In genomic region chr16:70801611-70802010, GRCh38 we compare ENCODE assay signal across 9 cellular contexts.
DNase-seq lines count a peak whose midpoint lies in the region; ATAC-seq and TF ChIP-seq lines count a peak whose summit lies in the region.
"Had no signal": no experiment of that assay in that cellular context is flagged by ENCODE, and none has a peak within 500 bp of the region (broad histone marks: within the 10 kb centered on the region; RNA-seq: fewer than 3 reads in every experiment).

No MANE protein-coding gene starts in this region.

- H3K27me3 ChIP-seq in parathyroid adenoma (ENCODE audit: control insufficient read depth, insufficient read depth, low read length): no peaks in the 10 kb centered on the region
- H3K27me3 ChIP-seq: body of pancreas had no signal

- H3K4me3 Mint-ChIP-seq in T-helper 1 cell treated with Interleukin-12 subunit alpha and Interleukin-12 subunit beta and Interleukin-4 antibody, amounts not matched to agents 30 μg/mL and 1 μg/mL, for 36 hours: peak overlapping the region; percentile 94

- H3K36me3 ChIP-seq in SK-N-MC (ENCODE audit: insufficient read depth, low read length) (no peaks in the 10 kb centered on the region), parathyroid adenoma (ENCODE audit: control insufficient read depth, insufficient read depth, low read length) (no peaks in the 10 kb centered on the region)

- H3K9ac ChIP-seq in SK-N-MC (ENCODE audit: insufficient read length) (no peak overlapping the region), parathyroid adenoma (no peak overlapping the region)

- peak overlapping the region; percentile 96 for H2AFZ ChIP-seq in parathyroid adenoma

- H3K27ac ChIP-seq in SK-N-MC (no peak overlapping the region), parathyroid adenoma (peak overlapping the region; percentile 15)

- no peak for ATAC-seq in HG03108 (IDR thresholded peaks at IDR 0.05; ENCODE audit: unreplicated experiment)

- no peaks in the 10 kb centered on the region for H3K27me3 Mint-ChIP-seq in T-helper 1 cell treated with Interleukin-12 subunit alpha and Interleukin-12 subunit beta and Interleukin-4 antibody, amounts not matched to agents 30 μg/mL and 1 μg/mL, for 36 hours (ENCODE audit: low read depth)

- peaks cover 22% of the 10 kb centered on the region for H3K4me1 Mint-ChIP-seq in T-helper 1 cell treated with Interleukin-12 subunit alpha and Interleukin-12 subunit beta and Interleukin-4 antibody, amounts not matched to agents 30 μg/mL and 1 μg/mL, for 36 hours (ENCODE audit: low read depth)

- peaks cover 5% of the 10 kb centered on the region for H3K36me3 Mint-ChIP-seq in T-helper 1 cell treated with Interleukin-12 subunit alpha and Interleukin-12 subunit beta and Interleukin-4 antibody, amounts not matched to agents 30 μg/mL and 1 μg/mL, for 36 hours (ENCODE audit: low read depth)

- H3K9me3 ChIP-seq in SK-N-MC (ENCODE audit: low read depth, low read length) (no peaks in the 10 kb centered on the region), parathyroid adenoma (ENCODE audit: control insufficient read depth, low read length) (no peaks in the 10 kb centered on the region)
- H3K9me3 ChIP-seq: body of pancreas had no signal

- peak overlapping the region; percentile 79 for H3K4me3 ChIP-seq in SK-N-MC
- peak overlapping the region; percentile 90 for H3K4me3 ChIP-seq in epithelial cell of esophagus (ENCODE audit: low read length)
- peak overlapping the region; percentile 75 for H3K4me3 ChIP-seq in parathyroid adenoma (ENCODE audit: low read depth, low read length)

- peak overlapping the region; percentile 76 for H3K4me2 ChIP-seq in parathyroid adenoma (ENCODE audit: low read length)

- peak overlapping the region; percentile 62 for H3K27ac Mint-ChIP-seq in T-helper 1 cell treated with Interleukin-12 subunit alpha and Interleukin-12 subunit beta and Interleukin-4 antibody, amounts not matched to agents 30 μg/mL and 1 μg/mL, for 36 hours

- H3K79me2 ChIP-seq in parathyroid adenoma: peaks cover 34% of the 10 kb centered on the region

- H3K4me1 ChIP-seq in parathyroid adenoma: no peaks in the 10 kb centered on the region

- no peak for TF ChIP-seq CTCF in epithelial cell of esophagus (IDR thresholded peaks at IDR 0.05; ENCODE audit: insufficient read depth, low read depth, low read length, missing control alignments)
- no peak for TF ChIP-seq CTCF in parathyroid adenoma (IDR thresholded peaks at IDR 0.05)

- no peak for DNase-seq in T-helper 1 cell
- no peak for DNase-seq in SK-N-MC (ENCODE audit: low read depth, low spot score)
- DNase-seq in epithelial cell of esophagus (ENCODE audit: low read depth): no peak
- DNase-seq in germinal center (ENCODE audit: low spot score): no peak
- DNase-seq in AML-193 (lab: John Stamatoyannopoulos, UW): no peak

- H3K9me3 Mint-ChIP-seq in T-helper 1 cell treated with Interleukin-12 subunit alpha and Interleukin-12 subunit beta and Interleukin-4 antibody, amounts not matched to agents 30 μg/mL and 1 μg/mL, for 36 hours: peaks cover 8% of the 10 kb centered on the region
